Comparison of ENCODE assay signal across 5 cellular contexts in genomic region chr12:113800201-113800600, GRCh38.
"Had no signal": no experiment of that assay in that cellular context is flagged by ENCODE, and none has a peak within 500 bp of the region (broad histone marks: within the 10 kb centered on the region; RNA-seq: fewer than 3 reads in every experiment).

No MANE protein-coding gene starts in this region.

- H3K4me3 ChIP-seq: GM23338, HAP-1 had no signal

- H3K4me1 ChIP-seq: HAP-1 had no signal

- H3K9me3 ChIP-seq: HAP-1 had no signal

- DNase-seq: HFFc6, IMR-90 had no signal

- H3K36me3 ChIP-seq: HAP-1 had no signal

- H3K4me3 Mint-ChIP-seq: GM23338, HFFc6 had no signal

- H3K9me3 Mint-ChIP-seq: GM23338, HFFc6 had no signal

- ATAC-seq: GM23338, HCT116 had no signal

- H2AFZ ChIP-seq: GM23338 had no signal

- H3K4me2 ChIP-seq: GM23338 had no signal

- H3K27ac Mint-ChIP-seq: GM23338, HFFc6 had no signal
